11 cellular contexts compared by ENCODE assay signal in the genomic region with DNA sequence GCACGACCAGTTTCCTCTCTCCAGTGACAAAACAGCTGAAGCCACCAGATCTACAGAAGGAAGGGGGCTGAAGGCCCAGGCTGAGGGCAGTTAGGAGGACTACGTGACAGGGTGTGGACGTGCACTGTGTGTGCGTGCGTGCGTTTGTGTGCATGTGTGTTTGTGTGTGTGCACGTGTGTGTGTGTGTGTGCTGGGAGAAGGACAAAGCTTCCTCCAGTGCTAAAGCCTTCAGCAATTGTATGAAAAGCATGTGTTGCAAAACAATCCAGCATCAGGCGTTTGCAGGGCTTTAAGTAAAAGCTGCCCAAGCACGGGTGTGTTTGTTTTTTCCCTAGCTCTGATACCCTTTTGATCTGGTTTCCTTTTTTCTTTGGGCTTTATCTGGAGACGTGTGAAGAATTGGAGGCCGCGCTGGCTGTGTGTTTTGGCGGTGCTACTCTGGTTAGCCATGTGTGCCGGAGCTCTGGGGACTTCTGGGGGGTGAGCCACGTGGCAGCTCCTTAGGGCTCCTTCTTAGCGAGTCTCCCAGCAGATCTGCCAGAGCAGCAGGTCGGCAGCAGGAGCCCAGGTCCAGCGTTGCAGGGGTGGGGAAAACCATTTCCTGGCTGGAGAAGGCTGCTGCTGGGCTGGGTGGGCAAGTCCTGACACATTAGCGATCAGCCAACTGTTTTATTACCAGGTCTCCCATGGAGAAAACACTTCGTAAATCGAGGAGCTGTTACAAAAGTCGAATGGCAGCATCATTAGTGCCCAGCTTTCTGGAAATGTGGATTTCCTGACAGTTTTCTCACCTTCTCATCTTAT.
DNase-seq lines count a peak whose midpoint lies in the region; ATAC-seq and TF ChIP-seq lines count a peak whose summit lies in the region.
"Had no signal": no experiment of that assay in that cellular context is flagged by ENCODE, and none has a peak within 500 bp of the region (broad histone marks: within the 10 kb centered on the region; RNA-seq: fewer than 3 reads in every experiment).

No MANE protein-coding gene starts in this region.

- peak in 1 of 2 donors; percentile 26 for TF ChIP-seq RAD21 in liver (IDR thresholded peaks at IDR 0.05)

- H3K9me3 ChIP-seq in right atrium auricular region (no peaks in the 10 kb centered on the region), body of pancreas (no peaks in the 10 kb centered on the region), liver (ENCODE audit: control insufficient read depth in 4 of 4, low read length in 3 of 4) (no peaks in the 10 kb centered on the region), aorta (ENCODE audit: control insufficient read depth, low read length) (no peaks in the 10 kb centered on the region)

- ATAC-seq in body of pancreas: peak; percentile 77
- ATAC-seq in aorta (ENCODE audit: low FRiP score): peak; percentile 37
- ATAC-seq in GM21515 (IDR thresholded peaks at IDR 0.05; ENCODE audit: unreplicated experiment): no peak

- WGBS in body of pancreas, 2 donors: 27 to 39% methylated on average over 21 to 22 of the region's 22 CpGs
- 67% methylated on average over 22 of the region's 22 CpGs for WGBS in liver
- WGBS in aorta, 2 donors: 4 to 14% methylated on average over 22 of the region's 22 CpGs

- H3K4me1 ChIP-seq in right atrium auricular region (peaks cover 0 to 54% of the 10 kb centered on the region in 2 donors), body of pancreas (peaks cover 26% of the 10 kb centered on the region), liver (ENCODE audit: control insufficient read depth in 4 of 4, insufficient read depth in 4 of 4, low read length in 3 of 4) (peaks cover 0 to 14% (median 6%) of the 10 kb centered on the region in 4 donors), aorta (ENCODE audit: control insufficient read depth in 1 of 2, insufficient read depth in 2 of 2, low read length in 2 of 2) (peaks cover 0 to 4% of the 10 kb centered on the region in 2 donors)

- TF ChIP-seq CTCF in right atrium auricular region (IDR thresholded peaks at IDR 0.05): no peak
- TF ChIP-seq CTCF in body of pancreas (IDR thresholded peaks at IDR 0.05): no peak
- TF ChIP-seq CTCF in liver (IDR thresholded peaks at IDR 0.05; ENCODE audit: low read depth, low read length, missing input control): no peak

- DNase-seq in right atrium auricular region (ENCODE audit: low spot score) (peak; percentile 68), cardiac septum (ENCODE audit: low spot score) (no peak), body of pancreas (peak; percentile 62 to 89 (median 78)), aorta (peak; percentile 53 to 82), superior temporal gyrus (ENCODE audit: extremely low spot score) (no peak), NCI-H774 (lab: John Stamatoyannopoulos, UW) (no peak)
- DNase-seq: activated CD4-positive, CD25-positive, alpha-beta regulatory T cell treated with anti-CD3 and anti-CD28 coated beads, Interleukin-2, amount 50 U/mL, for 72 hours; head of caudate nucleus; OCI-M1 had no signal

- H3K36me3 ChIP-seq in right atrium auricular region (peaks cover 7% of the 10 kb centered on the region), body of pancreas (replicated peaks in 1 of 2; ENCODE audit: insufficient read depth in 1 of 2, low read depth in 2 of 2) (peaks cover 0 to 2% of the 10 kb centered on the region in 2 donors), liver (ENCODE audit: control insufficient read depth in 4 of 4, insufficient read depth in 3 of 4, low read depth in 1 of 4, low read length in 3 of 4) (peaks cover 1 to 7% (median 5%) of the 10 kb centered on the region in 4 donors), aorta (ENCODE audit: control insufficient read depth in 1 of 2, insufficient read depth in 2 of 2, low read length in 1 of 2) (no peaks in the 10 kb centered on the region)

- intact Hi-C loops in cardiac septum (cut with DNase I): no loop called here
- intact Hi-C loops in body of pancreas (cut with DNase I): no loop called here
- intact Hi-C loops in aorta (cut with DNase I): no loop called here

- no peak overlapping the region for H3K4me3 ChIP-seq in right atrium auricular region
- no peak overlapping the region for H3K4me3 ChIP-seq in body of pancreas
- H3K4me3 ChIP-seq in liver (ENCODE audit: low read depth in 1 of 3, low read length in 3 of 3): no peak overlapping the region
- H3K4me3 ChIP-seq in aorta (ENCODE audit: low read length in 2 of 2): no peak overlapping the region

- peak in 1 of 3 donors; percentile 7 for TF ChIP-seq POLR2A in body of pancreas (IDR thresholded peaks at IDR 0.05)

- no peak overlapping the region for H3K27ac ChIP-seq in right atrium auricular region
- peak overlapping the region; percentile 15 to 41 (median 24) for H3K27ac ChIP-seq in body of pancreas
- no peak overlapping the region for H3K27ac ChIP-seq in liver (ENCODE audit: low read depth in 1 of 2, low read length in 2 of 2)
- peak overlapping the region in 1 of 2 donors; percentile 82 for H3K27ac ChIP-seq in aorta (ENCODE audit: low read depth in 1 of 2, low read length in 2 of 2)

- H3K27me3 ChIP-seq in right atrium auricular region: no peaks in the 10 kb centered on the region
- no peaks in the 10 kb centered on the region for H3K27me3 ChIP-seq in body of pancreas
- no peaks in the 10 kb centered on the region for H3K27me3 ChIP-seq in liver (ENCODE audit: control insufficient read depth in 4 of 4, insufficient read depth in 4 of 4, low read length in 3 of 4)
- no peaks in the 10 kb centered on the region for H3K27me3 ChIP-seq in aorta (ENCODE audit: control insufficient read depth in 1 of 2, insufficient read depth in 2 of 2, low read length in 1 of 2)

- H3K9ac ChIP-seq in liver (ENCODE audit: low read depth in 1 of 2, low read length in 2 of 2): no peak overlapping the region

TF ChIP-seq in liver, 16 proteins besides CTCF, POLR2A, EP300 and RAD21:
- TF ChIP-seq SP1 (IDR thresholded peaks at IDR 0.05) (peak; percentile 10), NR2F2 (IDR thresholded peaks at IDR 0.05) (peak; percentile 88), GABPA (IDR thresholded peaks at IDR 0.05 in 1 of 2, conservative IDR thresholded peaks at IDR 0.05 in 1 of 2) (no peak)

Comparison
In these comparisons a context has a peak if more than half of its experiments do, and no peak if none do; other contexts are left out.
1. DNase-seq: peak in right atrium auricular region (single experiment), body of pancreas (4 of 4) and aorta (2 of 2); none in cardiac septum (single experiment), superior temporal gyrus (single experiment) and NCI-H774 (single experiment).
2. H3K27ac ChIP-seq: peak in body of pancreas (4 of 4); none in right atrium auricular region (0 of 2) and liver (0 of 2).